Comparison of ENCODE assay signal across 10 cellular contexts in genomic region chr17:332558-333322, GRCh38. TPM values are rescaled to one million over a fixed set of nuclear protein-coding genes. Genes with fewer than 3 reads are reported as not detected.
DNase-seq lines count a peak whose midpoint lies in the region; ATAC-seq and TF ChIP-seq lines count a peak whose summit lies in the region.
"Had no signal": no experiment of that assay in that cellular context is flagged by ENCODE, and none has a peak within 500 bp of the region (broad histone marks: within the 10 kb centered on the region; RNA-seq: fewer than 3 reads in every experiment).

No MANE protein-coding gene starts in this region.

- H3K36me3 ChIP-seq in stomach smooth muscle (ENCODE audit: control insufficient read depth in 2 of 2, insufficient read depth in 2 of 2, low read length in 2 of 2) = no peaks in the 10 kb centered on the region
- H3K36me3 ChIP-seq in lower lobe of right lung = no peaks in the 10 kb centered on the region
- H3K36me3 ChIP-seq: WERI-Rb-1 had no signal

- H3K9me3 Mint-ChIP-seq in HFFc6 = no peaks in the 10 kb centered on the region
- H3K9me3 Mint-ChIP-seq in stimulated activated naive CD8-positive, alpha-beta T cell treated with anti-CD3 and anti-CD28 coated beads, Interleukin-15, amount 100 ng/mL, for 72 hours = no peaks in the 10 kb centered on the region

- H3K36me3 Mint-ChIP-seq in HFFc6 (ENCODE audit: low read depth) = no peaks in the 10 kb centered on the region

- H3K9ac ChIP-seq in stomach smooth muscle (ENCODE audit: low read length in 2 of 2) = peak overlapping the region; percentile 21 to 60

- intact Hi-C loops in lower lobe of right lung (cut with DNase I) = no loop called here

- TF ChIP-seq CTCF in HFFc6 (IDR thresholded peaks at IDR 0.05) = no peak
- TF ChIP-seq CTCF in lower lobe of right lung (IDR thresholded peaks at IDR 0.05) = no peak

- no peak overlapping the region for H3K4me3 Mint-ChIP-seq in HFFc6
- no peak overlapping the region for H3K4me3 Mint-ChIP-seq in stimulated activated naive CD8-positive, alpha-beta T cell treated with anti-CD3 and anti-CD28 coated beads, Interleukin-15, amount 100 ng/mL, for 72 hours

- no peaks in the 10 kb centered on the region for H3K4me1 Mint-ChIP-seq in HFFc6 (ENCODE audit: low read depth)
- H3K4me1 Mint-ChIP-seq in stimulated activated naive CD8-positive, alpha-beta T cell treated with anti-CD3 and anti-CD28 coated beads, Interleukin-15, amount 100 ng/mL, for 72 hours = peaks cover 65% of the 10 kb centered on the region

- peaks cover 28% of the 10 kb centered on the region for H3K27me3 Mint-ChIP-seq in HFFc6 (ENCODE audit: insufficient read depth)
- H3K27me3 Mint-ChIP-seq in stimulated activated naive CD8-positive, alpha-beta T cell treated with anti-CD3 and anti-CD28 coated beads, Interleukin-15, amount 100 ng/mL, for 72 hours = no peaks in the 10 kb centered on the region

- no peaks in the 10 kb centered on the region for H3K9me3 ChIP-seq in stomach smooth muscle (ENCODE audit: control insufficient read depth in 2 of 2, low read length in 2 of 2)
- H3K9me3 ChIP-seq in lower lobe of right lung = no peaks in the 10 kb centered on the region

- no peak overlapping the region for H3K27ac Mint-ChIP-seq in HFFc6
- H3K27ac Mint-ChIP-seq in stimulated activated naive CD8-positive, alpha-beta T cell treated with anti-CD3 and anti-CD28 coated beads, Interleukin-15, amount 100 ng/mL, for 72 hours = no peak overlapping the region

- peak; percentile 14 for DNase-seq in HFFc6
- peak; percentile 44 for DNase-seq in dedifferentiated amniotic fluid mesenchymal stem cell (ENCODE audit: extremely low spot score)
- DNase-seq in kidney tubule cell (ENCODE audit: low spot score) = peak; percentile 32
- DNase-seq in lower lobe of right lung = no peak
- DNase-seq in stimulated activated naive CD8-positive, alpha-beta T cell treated with anti-CD3 and anti-CD28 coated beads, Interleukin-15, amount 100 ng/mL, for 72 hours = no peak
- DNase-seq in DMS79 (lab: John Stamatoyannopoulos, UW) = no peak
- DNase-seq in left lobe of liver (ENCODE audit: low spot score) = no peak
- DNase-seq: amniotic stem cell, WERI-Rb-1 had no signal

- H3K27ac ChIP-seq in stomach smooth muscle (ENCODE audit: low read length) (peak overlapping the region; percentile 55), lower lobe of right lung (no peak overlapping the region)

- H3K27me3 ChIP-seq in stomach smooth muscle (ENCODE audit: control insufficient read depth in 1 of 2, insufficient read depth in 2 of 2, low read length in 2 of 2) (peaks cover 0 to 3% of the 10 kb centered on the region in 2 donors), lower lobe of right lung (ENCODE audit: low read depth) (no peaks in the 10 kb centered on the region)

- peaks cover 9% of the 10 kb centered on the region for H3K4me1 ChIP-seq in stomach smooth muscle (ENCODE audit: control insufficient read depth, insufficient read depth, low read length)
- peaks cover 31% of the 10 kb centered on the region for H3K4me1 ChIP-seq in lower lobe of right lung

- ATAC-seq in lower lobe of right lung (no peak), left lobe of liver (no peak)
- no peak for ATAC-seq in stimulated activated naive CD8-positive, alpha-beta T cell treated with anti-CD3 and anti-CD28 coated beads, Interleukin-15, amount 100 ng/mL, for 72 hours

- H3K4me3 ChIP-seq in stomach smooth muscle (ENCODE audit: low read length in 2 of 2) (peak overlapping the region; percentile 52 to 66), lower lobe of right lung (no peak overlapping the region)

RNA-seq across cellular contexts. Expression of gene RPH3AL, which starts 19.9 kb away (rescaled TPM):
- 1 to 10 TPM; 1.4 to 2.4 (median 2.0) TPM for total RNA-seq in HFFc6 (2021; fragmentation: NEBNext Ultra II Directional; extraction: Animal tissue kit (Norgen Biotek cat#: 25700))
- 38.7 TPM for total RNA-seq in lower lobe of right lung
- 87.4 TPM for total RNA-seq in left lobe of liver

Comparison
In these comparisons a context has a peak if more than half of its experiments do, and no peak if none do; other contexts are left out.
1. DNase-seq: peak in HFFc6 (single experiment), dedifferentiated amniotic fluid mesenchymal stem cell (single experiment) and kidney tubule cell (single experiment); none in lower lobe of right lung (single experiment), stimulated activated naive CD8-positive, alpha-beta T cell treated with anti-CD3 and anti-CD28 coated beads, Interleukin-15, amount 100 ng/mL, for 72 hours (0 of 2), DMS79 (single experiment) and left lobe of liver (single experiment).
2. RNA of gene RPH3AL, which starts 19.9 kb away (total RNA-seq): 87.4 TPM in left lobe of liver (single experiment) and 38.7 TPM in lower lobe of right lung (single experiment); 1.4 to 2.4 TPM in HFFc6; every median in the first group is over 10 times any median in the second.